Comparison of ENCODE assay signal across 25 cellular contexts in genomic region chr9:18749711-18750110, GRCh38.
"Had no signal": no experiment of that assay in that cellular context is flagged by ENCODE, and none has a peak within 500 bp of the region (broad histone marks: within the 10 kb centered on the region; RNA-seq: fewer than 3 reads in every experiment).

No MANE protein-coding gene starts in this region.

- H3K9me3 Mint-ChIP-seq: dendritic cell treated with granulocyte-macrophage colony-stimulating factor and Interleukin-4, amounts not matched to agents 40 ng/mL and 50 ng/mL, for 4 days; effector memory CD8-positive, alpha-beta T cell; endodermal cell had no signal

- H3K27me3 ChIP-seq: colonic mucosa, dorsolateral prefrontal cortex, esophagus muscularis mucosa, esophagus squamous epithelium, foreskin keratinocyte, gastrocnemius medialis, gastroesophageal sphincter, heart left ventricle, heart right ventricle had no signal

- H3K4me3 ChIP-seq: colonic mucosa, coronary artery, dorsolateral prefrontal cortex, esophagus muscularis mucosa, esophagus squamous epithelium, gastrocnemius medialis, gastroesophageal sphincter, heart left ventricle, heart right ventricle had no signal

- H3K4me1 Mint-ChIP-seq: endodermal cell had no signal

- H3K4me1 ChIP-seq: colonic mucosa, foreskin keratinocyte, gastrocnemius medialis had no signal

- ATAC-seq: effector memory CD8-positive, alpha-beta T cell; esophagus mucosa; foreskin keratinocyte; gastrocnemius medialis; gastroesophageal sphincter; heart left ventricle; heart right ventricle had no signal

- H3K9me3 ChIP-seq: colonic mucosa, esophagus muscularis mucosa, esophagus squamous epithelium, gastrocnemius medialis, gastroesophageal sphincter, heart left ventricle, heart right ventricle had no signal

- H3K36me3 ChIP-seq: colonic mucosa, esophagus squamous epithelium, gastrocnemius medialis had no signal

- H3K27ac ChIP-seq: colonic mucosa, coronary artery, dorsolateral prefrontal cortex, epithelial cell of prostate, esophagus muscularis mucosa, esophagus squamous epithelium, foreskin keratinocyte, gastrocnemius medialis, gastroesophageal sphincter, heart left ventricle, heart right ventricle had no signal

- H3K4me3 Mint-ChIP-seq: dendritic cell treated with granulocyte-macrophage colony-stimulating factor and Interleukin-4, amounts not matched to agents 40 ng/mL and 50 ng/mL, for 4 days; effector memory CD8-positive, alpha-beta T cell; endodermal cell had no signal

- H3K27ac Mint-ChIP-seq: dendritic cell treated with granulocyte-macrophage colony-stimulating factor and Interleukin-4, amounts not matched to agents 40 ng/mL and 50 ng/mL, for 4 days; effector memory CD8-positive, alpha-beta T cell; endodermal cell had no signal

- DNase-seq: colonic mucosa; cortex of kidney; dermis blood vessel endothelial cell; dorsolateral prefrontal cortex; effector CD4-positive, alpha-beta T cell; effector CD8-positive, alpha-beta T cell; effector memory CD4-positive, alpha-beta T cell; effector memory CD8-positive, alpha-beta T cell; endodermal cell; erythroblast; esophagus squamous epithelium; foreskin fibroblast; foreskin keratinocyte; foreskin melanocyte; gastrocnemius medialis; glutamatergic neuron; head of caudate nucleus; heart left ventricle; heart right ventricle had no signal

- H3K27me3 Mint-ChIP-seq: dendritic cell treated with granulocyte-macrophage colony-stimulating factor and Interleukin-4, amounts not matched to agents 40 ng/mL and 50 ng/mL, for 4 days had no signal
